Comparison of ENCODE assay signal across 8 cellular contexts in the genomic region with DNA sequence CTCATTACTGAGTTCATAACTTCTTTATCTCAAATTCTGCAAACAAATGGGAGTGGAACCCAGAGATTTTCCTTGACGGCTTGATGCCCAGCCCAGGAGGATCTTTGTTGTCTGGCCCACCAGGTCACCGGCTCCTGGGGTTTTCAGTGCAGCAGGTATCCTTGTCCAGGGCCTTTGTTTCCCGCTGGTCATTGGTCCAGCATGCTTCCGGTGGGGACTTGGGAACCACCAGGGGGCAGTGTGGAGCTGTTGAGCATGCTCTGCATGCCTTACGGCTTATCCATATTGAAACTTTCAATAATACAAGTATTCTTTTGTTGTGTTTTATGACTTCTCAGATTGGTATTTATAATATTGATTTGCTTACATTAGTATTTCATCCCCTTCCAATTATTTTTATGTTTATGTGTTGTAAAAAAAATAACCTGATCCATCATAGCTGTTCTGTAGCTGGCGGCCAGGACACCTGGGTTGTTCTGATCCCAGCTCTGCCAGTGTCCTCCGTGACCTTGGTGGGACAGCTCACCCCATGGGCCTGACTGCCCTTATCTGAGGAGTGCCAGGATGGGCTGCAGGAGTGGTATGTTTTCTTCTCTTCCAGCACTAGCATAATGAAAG.
DNase-seq lines count a peak whose midpoint lies in the region; ATAC-seq and TF ChIP-seq lines count a peak whose summit lies in the region.

No MANE protein-coding gene starts in this region.

- no peak for TF ChIP-seq EP300 in gastroesophageal sphincter (IDR thresholded peaks at IDR 0.05)

- DNase-seq in GM12864 (ENCODE audit: low read depth) = peak; percentile 18
- DNase-seq in HEK293T (ENCODE audit: extremely low spot score) = peak; percentile 68
- DNase-seq in RKO (ENCODE audit: low spot score) = peak; percentile 50
- DNase-seq in activated T-helper 1 cell treated with anti-CD3 and anti-CD28 coated beads, Interleukin-2, amount 50 U/mL, for 16 hours (ENCODE audit: low read depth in 1 of 2, low spot score in 1 of 2) = peak; percentile 45 to 48
- peak in 7 of 10 donors; percentile 48 to 91 (median 74) for DNase-seq in posterior cingulate gyrus
- peak; percentile 69 to 73 for DNase-seq in uterus
- no peak for DNase-seq in OCI-M2 (lab: John Stamatoyannopoulos, UW; ENCODE audit: unreplicated experiment)

- H3K9me3 ChIP-seq in gastroesophageal sphincter (no peaks in the 10 kb centered on the region), uterus (no peaks in the 10 kb centered on the region)

- CTCF ChIA-PET in HEK293T (lab: Yijun Ruan, JAX) = interaction anchor here (0.9 to 1.9 kb wide), 8 partner anchors 10 to 204 kb away, joined by 3 to 8 read pairs (median 5); a partner anchor contains a TSS

- H3K4me1 ChIP-seq in gastroesophageal sphincter = peaks cover 0 to 44% (median 20%) of the 10 kb centered on the region in 3 donors
- no peaks in the 10 kb centered on the region for H3K4me1 ChIP-seq in uterus

- no peaks in the 10 kb centered on the region for H3K27me3 ChIP-seq in gastroesophageal sphincter
- H3K27me3 ChIP-seq in uterus = no peaks in the 10 kb centered on the region

- WGBS in gastroesophageal sphincter (ENCODE audit: low coverage in 1 of 2), 2 donors = 32 to 48% methylated on average over 5 to 6 of the region's 7 CpGs

- TF ChIP-seq CTCF in GM12864 (IDR thresholded peaks at IDR 0.05; ENCODE audit: low read depth, low read length, missing control alignments) (peak; percentile 93), gastroesophageal sphincter (IDR thresholded peaks at IDR 0.05) (peak; percentile 68 to 87 (median 82)), uterus (IDR thresholded peaks at IDR 0.05) (peak; percentile 55 to 78 (median 70))

- peak; percentile 42 for ATAC-seq in gastroesophageal sphincter

- no peak overlapping the region for H3K4me3 ChIP-seq in GM12864 (ENCODE audit: low read depth, low read length)
- no peak overlapping the region for H3K4me3 ChIP-seq in gastroesophageal sphincter
- no peak overlapping the region for H3K4me3 ChIP-seq in uterus

- TF ChIP-seq POLR2A in gastroesophageal sphincter (IDR thresholded peaks at IDR 0.05) (no peak), uterus (IDR thresholded peaks at IDR 0.05) (no peak)

- no peaks in the 10 kb centered on the region for H3K36me3 ChIP-seq in gastroesophageal sphincter
- H3K36me3 ChIP-seq in uterus = no peaks in the 10 kb centered on the region

- POLR2A ChIA-PET in HEK293T (lab: Yijun Ruan, JAX) = no interaction called here

- intact Hi-C loops in posterior cingulate gyrus (cut with DNase I) = no loop called here
- intact Hi-C loops in uterus (cut with DNase I; ENCODE audit: low total_unique reads) = no loop called here

- H3K27ac ChIP-seq in gastroesophageal sphincter (no peak overlapping the region), uterus (peak overlapping the region in 1 of 2 donors; percentile 38)

TF ChIP-seq in HEK293T, 16 proteins besides CTCF, POLR2A, EP300 and RAD21:
- TF ChIP-seq TARDBP (IDR thresholded peaks at IDR 0.05) = no peak
- TF ChIP-seq ELF4 (IDR thresholded peaks at IDR 0.05) = 0 out of 2 replicates have a peak, but pooled peaks have one; percentile 11
- no peak for TF ChIP-seq CTBP1 (IDR thresholded peaks at IDR 0.05; ENCODE audit: borderline replicate concordance)
